1 cellular context compared by ENCODE assay signal in the genomic region with DNA sequence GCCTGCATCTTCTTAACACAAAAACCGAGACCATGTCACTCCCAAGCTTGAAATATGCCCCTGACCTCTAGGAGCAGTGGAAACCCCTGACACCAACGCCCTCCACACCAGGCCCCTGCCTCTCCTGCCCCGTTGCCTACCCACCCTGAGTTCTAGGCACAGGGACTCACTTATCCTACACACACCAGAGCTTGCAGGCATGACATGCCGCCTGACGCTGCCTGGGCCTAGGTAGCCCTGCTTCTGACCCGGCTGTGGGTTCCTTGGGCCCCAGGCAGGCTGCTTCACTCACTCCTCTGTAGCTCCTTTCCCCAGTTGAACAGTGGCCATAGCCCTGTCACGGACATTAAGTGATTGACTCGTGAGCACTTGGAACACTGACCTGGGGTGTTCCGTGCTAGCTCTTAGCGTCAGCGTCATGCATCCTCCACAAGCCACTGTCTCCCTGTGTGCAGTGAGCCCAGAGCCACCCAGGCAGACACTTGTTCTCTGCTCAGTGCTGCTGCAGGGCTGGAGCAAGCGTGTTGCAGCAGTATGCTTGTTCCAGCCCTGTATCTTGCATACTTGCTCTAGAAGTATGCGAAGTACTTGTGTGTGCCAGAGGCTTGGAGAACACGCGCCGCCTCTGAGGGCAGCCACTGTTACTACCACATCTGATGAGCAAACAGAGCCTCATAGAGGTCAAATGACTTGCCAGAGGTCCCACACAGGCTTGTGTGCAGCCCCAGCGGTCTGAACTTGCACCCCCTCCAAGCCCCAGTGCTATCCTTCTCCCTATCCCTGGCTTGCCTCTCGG.
TF ChIP-seq lines count a peak whose summit lies in the region.

No MANE protein-coding gene starts in this region.

TF ChIP-seq in K562, 482 proteins besides CTCF, POLR2A, EP300 and RAD21:
- TF ChIP-seq ELF2 (CRISPR knock-in tag; IDR thresholded peaks at IDR 0.05) (no peak), ZNF23 (CRISPR knock-in tag; IDR thresholded peaks at IDR 0.05) (no peak), NUFIP1 (IDR thresholded peaks at IDR 0.05; ENCODE audit: partially characterized antibody) (no peak), NCOA2 (IDR thresholded peaks at IDR 0.05; ENCODE audit: partially characterized antibody in 2 of 2) (no peak)
- TF ChIP-seq, protein P1, sequence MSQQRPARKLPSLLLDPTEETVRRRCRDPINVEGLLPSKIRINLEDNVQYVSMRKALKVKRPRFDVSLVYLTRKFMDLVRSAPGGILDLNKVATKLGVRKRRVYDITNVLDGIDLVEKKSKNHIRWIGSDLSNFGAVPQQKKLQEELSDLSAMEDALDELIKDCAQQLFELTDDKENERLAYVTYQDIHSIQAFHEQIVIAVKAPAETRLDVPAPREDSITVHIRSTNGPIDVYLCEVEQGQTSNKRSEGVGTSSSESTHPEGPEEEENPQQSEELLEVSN (IDR thresholded peaks at IDR 0.05; ENCODE audit: borderline replicate concordance in 1 of 2, extremely low read depth in 1 of 2, insufficient read depth in 1 of 2, insufficient read length in 1 of 2, low read depth in 1 of 2, low read length in 1 of 2, poor library complexity in 1 of 2, severe bottlenecking in 1 of 2), result no peak
